ENCODE assay signal across 17 cellular contexts in genomic region chr12:54356228-54356627, GRCh38. TPM values are rescaled to one million over a fixed set of nuclear protein-coding genes. Genes with fewer than 3 reads are reported as not detected.
A peak's percentile ranks its signal among the peaks of the same experiment; 100 is the strongest.
DNase-seq lines count a peak whose midpoint lies in the region; ATAC-seq and TF ChIP-seq lines count a peak whose summit lies in the region.
"Had no signal": no experiment of that assay in that cellular context is flagged by ENCODE, and none has a peak within 500 bp of the region (broad histone marks: within the 10 kb centered on the region; RNA-seq: fewer than 3 reads in every experiment).

No MANE protein-coding gene starts in this region.

- H3K4me3 Mint-ChIP-seq in CD4-positive, CD25-positive, alpha-beta regulatory T cell = peak overlapping the region in 3 of 4 donors; percentile 33 to 46 (median 39)
- H3K4me3 Mint-ChIP-seq in progenitor cell of endocrine pancreas (ENCODE audit: low read depth) = no peak overlapping the region
- H3K4me3 Mint-ChIP-seq: nephron progenitor cell; stimulated activated naive CD8-positive, alpha-beta T cell treated with anti-CD3 and anti-CD28 coated beads, Interleukin-15, Interleukin-2, amounts not matched to agents 100 ng/mL and 50 ng/mL, for 24 hours had no signal

- H4K20me1 ChIP-seq in hepatocyte (ENCODE audit: insufficient read depth, poor library complexity, severe bottlenecking) = no peaks in the 10 kb centered on the region

- H3K36me3 Mint-ChIP-seq in CD4-positive, CD25-positive, alpha-beta regulatory T cell = peaks cover 5% of the 10 kb centered on the region
- H3K36me3 Mint-ChIP-seq in progenitor cell of endocrine pancreas (ENCODE audit: insufficient read depth) = no peaks in the 10 kb centered on the region

- 68% methylated on average over 3 of the region's 3 CpGs for WGBS in hepatocyte (ENCODE audit: low lambda C conversion rate, missing lambda C conversion rate)

- H3K4me1 ChIP-seq in CD4-positive, CD25-positive, alpha-beta regulatory T cell (ENCODE audit: control insufficient read depth, insufficient read depth, low read length, poor library complexity, severe bottlenecking) = peaks cover 35% of the 10 kb centered on the region
- peaks cover 50% of the 10 kb centered on the region for H3K4me1 ChIP-seq in hepatocyte (ENCODE audit: insufficient read depth)

- H3K4me1 Mint-ChIP-seq in CD4-positive, CD25-positive, alpha-beta regulatory T cell = peaks cover 0 to 26% (median 11%) of the 10 kb centered on the region in 4 donors
- H3K4me1 Mint-ChIP-seq in progenitor cell of endocrine pancreas (ENCODE audit: low read depth) = peaks cover 50% of the 10 kb centered on the region
- H3K4me1 Mint-ChIP-seq: nephron progenitor cell had no signal

- H3K4me2 ChIP-seq in hepatocyte = peak overlapping the region; percentile 12

- no peak overlapping the region for H2AFZ ChIP-seq in hepatocyte

- H3K27me3 ChIP-seq in CD4-positive, CD25-positive, alpha-beta regulatory T cell (ENCODE audit: control insufficient read depth, insufficient read depth, low read length) = no peaks in the 10 kb centered on the region
- H3K27me3 ChIP-seq in hepatocyte = no peaks in the 10 kb centered on the region

- no peak for ATAC-seq in CD4-positive, CD25-positive, alpha-beta regulatory T cell (ENCODE audit: low read depth in 2 of 2)
- ATAC-seq in HG03025 (IDR thresholded peaks at IDR 0.05; ENCODE audit: low FRiP score, unreplicated experiment) = no peak
- ATAC-seq: left cardiac atrium had no signal

- no peaks in the 10 kb centered on the region for H3K9me3 ChIP-seq in CD4-positive, CD25-positive, alpha-beta regulatory T cell (ENCODE audit: control insufficient read depth in 2 of 2, low read length in 2 of 2)
- no peaks in the 10 kb centered on the region for H3K9me3 ChIP-seq in hepatocyte (ENCODE audit: low read depth)

- CTCF ChIA-PET in RWPE1 (lab: Yijun Ruan, JAX) (interaction anchor here (1.1 kb wide), 1 partner anchor 136 kb away, joined by 4 read pairs; no protein-coding TSS in a partner anchor), HEK293T (lab: Yijun Ruan, JAX) (interaction anchor here (1.1 to 2.6 kb wide), 4 partner anchors 13 to 23 kb away, joined by 3 to 17 read pairs (median 6); no protein-coding TSS in a partner anchor)

- POLR2A ChIA-PET in RWPE1 (lab: Yijun Ruan, JAX; ENCODE audit: low non-redundant PET) (no interaction called here), HEK293T (lab: Yijun Ruan, JAX) (interaction anchor here (1.1 to 5.6 kb wide), 4 partner anchors 32 to 855 kb away, joined by 3 to 53 read pairs (median 5); partner anchors contain the start of genes CBX5, COPZ1, HNRNPA1 and TARBP2)

- DNase-seq in CD4-positive, CD25-positive, alpha-beta regulatory T cell = no peak
- DNase-seq in RWPE1 (ENCODE audit: low spot score) (no peak), hepatocyte (ENCODE audit: low spot score) (no peak), progenitor cell of endocrine pancreas (ENCODE audit: low spot score, unreplicated experiment) (no peak), AG08395 (ENCODE audit: low spot score) (no peak), cerebellar cortex (ENCODE audit: low spot score) (no peak), HEK293T (ENCODE audit: extremely low spot score) (no peak)
- DNase-seq: activated CD4-positive, CD25-positive, alpha-beta regulatory T cell treated with anti-CD3 and anti-CD28 coated beads, Interleukin-2, amount 50 U/mL, for 72 hours; cerebellar nuclear complex; DMS53; left cardiac atrium; NCI-H748 treated with DMSO at 0.1 percent for 48 hours had no signal

- H3K79me2 ChIP-seq in hepatocyte = no peaks in the 10 kb centered on the region

- H3K4me3 ChIP-seq in CD4-positive, CD25-positive, alpha-beta regulatory T cell (ENCODE audit: low read depth, low read length) = no peak overlapping the region
- no peak overlapping the region for H3K4me3 ChIP-seq in hepatocyte

- no peaks in the 10 kb centered on the region for H3K9me2 ChIP-seq in hepatocyte (replicated peaks; ENCODE audit: insufficient read depth)

- H3K9me3 Mint-ChIP-seq in CD4-positive, CD25-positive, alpha-beta regulatory T cell = no peaks in the 10 kb centered on the region
- no peaks in the 10 kb centered on the region for H3K9me3 Mint-ChIP-seq in progenitor cell of endocrine pancreas (ENCODE audit: low read depth)
- H3K9me3 Mint-ChIP-seq: nephron progenitor cell; stimulated activated naive CD8-positive, alpha-beta T cell treated with anti-CD3 and anti-CD28 coated beads, Interleukin-15, Interleukin-2, amounts not matched to agents 100 ng/mL and 50 ng/mL, for 24 hours had no signal

- TF ChIP-seq CTCF in RWPE1 (conservative IDR thresholded peaks at IDR 0.05; ENCODE audit: low read depth) = no peak
- TF ChIP-seq CTCF in hepatocyte (IDR thresholded peaks at IDR 0.05; ENCODE audit: poor library complexity) = no peak
- no peak for TF ChIP-seq CTCF in progenitor cell of endocrine pancreas (IDR thresholded peaks at IDR 0.05; ENCODE audit: unreplicated experiment)

- no peak overlapping the region for H3K27ac ChIP-seq in CD4-positive, CD25-positive, alpha-beta regulatory T cell (ENCODE audit: insufficient read depth, low read length, poor library complexity, severe bottlenecking)
- H3K27ac ChIP-seq in RWPE1 (peak overlapping the region; percentile 27; the same call in 1 of the 2 replicates), hepatocyte (peak overlapping the region; percentile 44)

- H3K27me3 Mint-ChIP-seq in CD4-positive, CD25-positive, alpha-beta regulatory T cell = no peaks in the 10 kb centered on the region
- H3K27me3 Mint-ChIP-seq in progenitor cell of endocrine pancreas = no peaks in the 10 kb centered on the region
- H3K27me3 Mint-ChIP-seq: stimulated activated naive CD8-positive, alpha-beta T cell treated with anti-CD3 and anti-CD28 coated beads, Interleukin-15, Interleukin-2, amounts not matched to agents 100 ng/mL and 50 ng/mL, for 24 hours had no signal

- H3K27ac Mint-ChIP-seq in CD4-positive, CD25-positive, alpha-beta regulatory T cell = peak overlapping the region in 1 of 3 donors; percentile 42
- peak overlapping the region; percentile 59 for H3K27ac Mint-ChIP-seq in progenitor cell of endocrine pancreas
- H3K27ac Mint-ChIP-seq: nephron progenitor cell; stimulated activated naive CD8-positive, alpha-beta T cell treated with anti-CD3 and anti-CD28 coated beads, Interleukin-15, Interleukin-2, amounts not matched to agents 100 ng/mL and 50 ng/mL, for 24 hours had no signal

- peaks cover 3% of the 10 kb centered on the region for H3K36me3 ChIP-seq in CD4-positive, CD25-positive, alpha-beta regulatory T cell (ENCODE audit: control insufficient read depth, insufficient read depth, low read length)
- no peaks in the 10 kb centered on the region for H3K36me3 ChIP-seq in hepatocyte (replicated peaks; ENCODE audit: insufficient read depth, low read depth)

TF ChIP-seq in HEK293T, 16 proteins besides CTCF, POLR2A, EP300 and RAD21:
- no peak for TF ChIP-seq L3MBTL2 (conservative IDR thresholded peaks at IDR 0.05)
- no peak for TF ChIP-seq PKNOX1 (IDR thresholded peaks at IDR 0.05)
- no peak for TF ChIP-seq SP1 (IDR thresholded peaks at IDR 0.05)
- no peak for TF ChIP-seq SUZ12 (IDR thresholded peaks at IDR 0.05)
- no peak for TF ChIP-seq ARNT (IDR thresholded peaks at IDR 0.05)
- no peak for TF ChIP-seq HDGF (IDR thresholded peaks at IDR 0.05; ENCODE audit: borderline replicate concordance)
- no peak for TF ChIP-seq BHLHE40 (IDR thresholded peaks at IDR 0.05; ENCODE audit: borderline replicate concordance)
- no peak for TF ChIP-seq NFRKB (IDR thresholded peaks at IDR 0.05)
- TF ChIP-seq FOXK2 (IDR thresholded peaks at IDR 0.05) = no peak
- TF ChIP-seq TARDBP (IDR thresholded peaks at IDR 0.05) = no peak
TF ChIP-seq in HEK293T: peak in this region for 0.

RNA-seq across cellular contexts. Expression of gene GPR84, which starts 8.1 kb away (rescaled TPM):
- total RNA-seq in CD4-positive, CD25-positive, alpha-beta regulatory T cell = not detected
- not detected for polyA plus RNA-seq in CD4-positive, CD25-positive, alpha-beta regulatory T cell
- total RNA-seq in hepatocyte (0.07 TPM in 1 of 2 replicates, not detected in the other), progenitor cell of endocrine pancreas (not detected in 2 replicates)
- polyA plus RNA-seq in hepatocyte = not detected in 2 replicates
- total RNA-seq: LHCN-M2, skeletal muscle tissue had no signal

RNA-seq across cellular contexts. Expression of gene ZNF385A, which starts 28.3 kb away (rescaled TPM):
- total RNA-seq in CD4-positive, CD25-positive, alpha-beta regulatory T cell = 0.86 TPM
- polyA plus RNA-seq in CD4-positive, CD25-positive, alpha-beta regulatory T cell = under 1 TPM in 2 of 4 donors, not detected in 2; 0.14 to 0.17 TPM
- total RNA-seq in hepatocyte (2.2 and 5.6 TPM in 2 replicates), progenitor cell of endocrine pancreas (15.6 and 16.6 TPM in 2 replicates)
- polyA plus RNA-seq in hepatocyte = 4.2 and 4.6 TPM in 2 replicates

RNA-seq across cellular contexts. Expression of gene COPZ1, which starts 31.3 kb away (rescaled TPM):
- 65.3 TPM for total RNA-seq in CD4-positive, CD25-positive, alpha-beta regulatory T cell
- 100 to 1,000 TPM; 151 to 213 (median 168) TPM for polyA plus RNA-seq in CD4-positive, CD25-positive, alpha-beta regulatory T cell
- 164 and 220 TPM in 2 replicates for total RNA-seq in hepatocyte
- 207 and 224 TPM in 2 replicates for polyA plus RNA-seq in hepatocyte
- total RNA-seq in progenitor cell of endocrine pancreas = 165 and 173 TPM in 2 replicates

RNA-seq across cellular contexts. Expression of gene NFE2, which starts 55.4 kb away (rescaled TPM):
- total RNA-seq in CD4-positive, CD25-positive, alpha-beta regulatory T cell = 2.8 TPM
- polyA plus RNA-seq in CD4-positive, CD25-positive, alpha-beta regulatory T cell = under 1 TPM in 1 of 4 donors, not detected in 3; 0.18 TPM
- total RNA-seq in hepatocyte (0.44 TPM in 1 of 2 replicates, not detected in the other), progenitor cell of endocrine pancreas (17.2 and 17.9 TPM in 2 replicates)
- polyA plus RNA-seq in hepatocyte = 0.83 TPM in 1 of 2 replicates, not detected in the other
